In the genomic region with DNA sequence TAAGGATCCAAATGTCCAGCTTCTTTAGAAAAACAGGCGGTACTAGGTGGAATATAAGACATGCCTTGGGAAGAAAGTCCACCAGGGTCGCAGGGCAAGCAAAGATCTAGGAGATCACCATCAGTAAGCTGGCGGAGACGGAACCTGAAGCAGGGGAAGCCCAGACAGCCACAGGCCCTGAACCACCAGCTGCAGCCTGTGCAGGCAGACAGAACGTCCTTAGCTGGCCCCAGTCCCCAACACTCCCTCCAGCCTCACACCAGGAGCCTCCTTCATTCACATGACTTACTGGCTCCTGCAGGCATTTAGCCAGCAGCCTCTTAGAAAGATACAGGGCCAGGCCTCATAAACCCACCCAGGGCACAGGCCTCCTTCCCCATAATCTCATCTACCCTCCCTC, we compare ENCODE assay signal across 20 cellular contexts. TPM values are rescaled to one million over a fixed set of nuclear protein-coding genes. Genes with fewer than 3 reads are reported as not detected.
"Had no signal": no experiment of that assay in that cellular context is flagged by ENCODE, and none has a peak within 500 bp of the region (broad histone marks: within the 10 kb centered on the region; RNA-seq: fewer than 3 reads in every experiment).

No MANE protein-coding gene starts in this region.

- H3K9me3 Mint-ChIP-seq: dendritic cell treated with granulocyte-macrophage colony-stimulating factor and Interleukin-4, amounts not matched to agents 40 ng/mL and 50 ng/mL, for 4 days; natural killer cell treated with Interleukin-12 subunit alpha and Interleukin-12 subunit beta and Interleukin-15 and Interleukin-18, amount 100 ng/mL, for 72 hours had no signal

- H3K4me1 ChIP-seq: breast epithelium, spleen had no signal

- H3K27ac Mint-ChIP-seq: dendritic cell treated with granulocyte-macrophage colony-stimulating factor and Interleukin-4, amounts not matched to agents 40 ng/mL and 50 ng/mL, for 4 days; natural killer cell treated with Interleukin-12 subunit alpha and Interleukin-12 subunit beta and Interleukin-15 and Interleukin-18, amount 100 ng/mL, for 72 hours had no signal

- ATAC-seq: left cardiac atrium; natural killer cell treated with Interleukin-12 subunit alpha and Interleukin-12 subunit beta and Interleukin-15 and Interleukin-18, amount 100 ng/mL, for 72 hours had no signal

- H3K36me3 Mint-ChIP-seq: natural killer cell treated with Interleukin-12 subunit alpha and Interleukin-12 subunit beta and Interleukin-15 and Interleukin-18, amount 100 ng/mL, for 72 hours had no signal

- H3K36me3 ChIP-seq: breast epithelium, SJCRH30 had no signal

- H3K9me3 ChIP-seq: breast epithelium, esophagus squamous epithelium, SJCRH30, spleen had no signal

- DNase-seq: activated CD4-positive, alpha-beta T cell treated with anti-CD3 and anti-CD28 coated beads for 1 hour; activated CD4-positive, alpha-beta T cell treated with anti-CD3 and anti-CD28 coated beads, Interleukin-2, amount 50 U/mL, for 48 hours; activated gamma-delta T cell; activated T-cell treated with anti-CD3 and anti-CD28 coated beads, Interleukin-2, amount 50 U/mL, for 48 hours; cerebellar nuclear complex; effector memory CD4-positive, alpha-beta T cell; esophagus squamous epithelium; left cardiac atrium; mesendoderm; nucleus accumbens; spleen; stimulated activated CD4-positive, alpha-beta T cell treated with anti-CD3 and anti-CD28 coated beads, Interleukin-4, amount 100 ng/mL, for 4 hours; stimulated activated naive CD4-positive, alpha-beta T cell; SW 1271; WERI-Rb-1 had no signal

- H3K4me3 Mint-ChIP-seq: dendritic cell treated with granulocyte-macrophage colony-stimulating factor and Interleukin-4, amounts not matched to agents 40 ng/mL and 50 ng/mL, for 4 days; natural killer cell treated with Interleukin-12 subunit alpha and Interleukin-12 subunit beta and Interleukin-15 and Interleukin-18, amount 100 ng/mL, for 72 hours had no signal

- H3K4me3 ChIP-seq: breast epithelium, esophagus squamous epithelium, hepatocyte, SJCRH30, spleen had no signal

- H3K27me3 Mint-ChIP-seq: dendritic cell treated with granulocyte-macrophage colony-stimulating factor and Interleukin-4, amounts not matched to agents 40 ng/mL and 50 ng/mL, for 4 days; natural killer cell treated with Interleukin-12 subunit alpha and Interleukin-12 subunit beta and Interleukin-15 and Interleukin-18, amount 100 ng/mL, for 72 hours had no signal

- H3K27me3 ChIP-seq: breast epithelium, esophagus squamous epithelium, hepatocyte, SJCRH30, spleen had no signal

- H3K27ac ChIP-seq: breast epithelium, esophagus squamous epithelium, hepatocyte, SJCRH30, spleen, WERI-Rb-1 had no signal

RNA-seq across cellular contexts. Expression of a gene that starts 17.4 kb away (rescaled TPM):
- total RNA-seq: SJCRH30 had no signal
